7 cellular contexts compared by ENCODE assay signal in the genomic region with DNA sequence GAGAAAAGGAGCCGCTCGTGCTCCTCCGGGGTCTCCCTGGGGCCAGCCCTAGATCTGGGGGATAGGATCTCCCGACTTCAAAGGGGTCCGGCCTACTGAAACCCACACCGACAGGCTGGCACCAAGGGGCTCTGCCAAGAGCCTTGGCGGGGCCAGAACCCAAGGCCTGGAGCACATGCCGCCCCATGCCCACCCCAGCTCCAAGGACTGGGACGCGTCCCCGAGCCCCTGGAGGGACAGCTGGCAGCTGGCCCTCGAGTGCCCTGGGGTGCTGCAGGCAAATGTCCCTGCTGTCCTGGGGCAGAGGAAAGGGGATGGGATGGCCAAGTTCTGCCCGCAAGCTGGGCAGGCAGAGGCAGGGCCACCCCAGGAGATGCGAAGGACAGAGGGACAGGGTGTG.
"Had no signal": no experiment of that assay in that cellular context is flagged by ENCODE, and none has a peak within 500 bp of the region (broad histone marks: within the 10 kb centered on the region; RNA-seq: fewer than 3 reads in every experiment).

No MANE protein-coding gene starts in this region.

- DNase-seq: GDM1, GF-D8 had no signal

- FAIRE-seq: G401.6, GM12878, GM12891, GM18507, GM19239 had no signal

- ATAC-seq: GM12878 had no signal

- H3K4me3 ChIP-seq: GM12878 had no signal
